8 cellular contexts compared by ENCODE assay signal in genomic region chr10:63267414-63268138, GRCh38.
DNase-seq lines count a peak whose midpoint lies in the region; ATAC-seq and TF ChIP-seq lines count a peak whose summit lies in the region.

No MANE protein-coding gene starts in this region.

- peak overlapping the region; percentile 97 for H3K27ac Mint-ChIP-seq in activated naive CD8-positive, alpha-beta T cell treated with anti-CD3 and anti-CD28 coated beads, Interleukin-2, amount 50 U/mL, for 24 hours
- peak overlapping the region; percentile 100 for H3K27ac Mint-ChIP-seq in progenitor cell of endocrine pancreas

- no peak for ATAC-seq in activated naive CD8-positive, alpha-beta T cell treated with anti-CD3 and anti-CD28 coated beads, Interleukin-2, amount 50 U/mL, for 24 hours
- ATAC-seq in left ventricle myocardium superior = peak; percentile 32
- ATAC-seq in GM21825 (IDR thresholded peaks at IDR 0.05; ENCODE audit: unreplicated experiment) = no peak

- no peak for TF ChIP-seq CTCF in progenitor cell of endocrine pancreas (IDR thresholded peaks at IDR 0.05; ENCODE audit: unreplicated experiment)

- no peaks in the 10 kb centered on the region for H3K36me3 ChIP-seq in ES-I3 (ENCODE audit: insufficient read depth, low read length)

- no peaks in the 10 kb centered on the region for H3K9me3 ChIP-seq in ES-I3 (ENCODE audit: control insufficient read depth, insufficient read depth, low read length)

- H3K36me3 Mint-ChIP-seq in activated naive CD8-positive, alpha-beta T cell treated with anti-CD3 and anti-CD28 coated beads, Interleukin-2, amount 50 U/mL, for 24 hours (ENCODE audit: low read depth) = peaks cover 8% of the 10 kb centered on the region
- H3K36me3 Mint-ChIP-seq in progenitor cell of endocrine pancreas (ENCODE audit: insufficient read depth) = no peaks in the 10 kb centered on the region

- H3K4me1 ChIP-seq in ES-I3 (ENCODE audit: insufficient read depth, low read length) = no peaks in the 10 kb centered on the region

- H3K9ac ChIP-seq in ES-I3 (ENCODE audit: low read depth, low read length) = peak overlapping the region; percentile 70

- intact Hi-C loops in left ventricle myocardium superior (cut with micrococcal nuclease) = loop anchor here (5.0 kb wide), 1 partner anchor 35 kb away; no protein-coding TSS in a partner anchor

- no peaks in the 10 kb centered on the region for H3K27me3 Mint-ChIP-seq in activated naive CD8-positive, alpha-beta T cell treated with anti-CD3 and anti-CD28 coated beads, Interleukin-2, amount 50 U/mL, for 24 hours
- H3K27me3 Mint-ChIP-seq in progenitor cell of endocrine pancreas = no peaks in the 10 kb centered on the region

- peaks cover 30% of the 10 kb centered on the region for H3K4me1 Mint-ChIP-seq in activated naive CD8-positive, alpha-beta T cell treated with anti-CD3 and anti-CD28 coated beads, Interleukin-2, amount 50 U/mL, for 24 hours
- H3K4me1 Mint-ChIP-seq in progenitor cell of endocrine pancreas (ENCODE audit: low read depth) = peaks cover 14% of the 10 kb centered on the region

- DNase-seq in A172 (ENCODE audit: low spot score) (peak; percentile 70), MV-4-11 (lab: John Stamatoyannopoulos, UW) (peak; percentile 30), left ventricle myocardium superior (no peak), progenitor cell of endocrine pancreas (ENCODE audit: low spot score, unreplicated experiment) (no peak), NCI-H526 (lab: John Stamatoyannopoulos, UW) (no peak)
- DNase-seq in activated naive CD8-positive, alpha-beta T cell treated with anti-CD3 and anti-CD28 coated beads, Interleukin-2, amount 50 U/mL, for 24 hours = no peak

- no peaks in the 10 kb centered on the region for H3K9me3 Mint-ChIP-seq in activated naive CD8-positive, alpha-beta T cell treated with anti-CD3 and anti-CD28 coated beads, Interleukin-2, amount 50 U/mL, for 24 hours
- H3K9me3 Mint-ChIP-seq in progenitor cell of endocrine pancreas (ENCODE audit: low read depth) = no peaks in the 10 kb centered on the region

- H3K4me3 Mint-ChIP-seq in activated naive CD8-positive, alpha-beta T cell treated with anti-CD3 and anti-CD28 coated beads, Interleukin-2, amount 50 U/mL, for 24 hours = peak overlapping the region; percentile 93
- peak overlapping the region; percentile 98 for H3K4me3 Mint-ChIP-seq in progenitor cell of endocrine pancreas (ENCODE audit: low read depth)

Comparison
In these comparisons a context has a peak if more than half of its experiments do, and no peak if none do; other contexts are left out.
1. DNase-seq: peak in A172 (single experiment) and MV-4-11 (single experiment); none in activated naive CD8-positive, alpha-beta T cell treated with anti-CD3 and anti-CD28 coated beads, Interleukin-2, amount 50 U/mL, for 24 hours (single experiment), left ventricle myocardium superior (single experiment), progenitor cell of endocrine pancreas (single experiment) and NCI-H526 (0 of 2).